1 cellular context compared by ENCODE assay signal in the genomic region with DNA sequence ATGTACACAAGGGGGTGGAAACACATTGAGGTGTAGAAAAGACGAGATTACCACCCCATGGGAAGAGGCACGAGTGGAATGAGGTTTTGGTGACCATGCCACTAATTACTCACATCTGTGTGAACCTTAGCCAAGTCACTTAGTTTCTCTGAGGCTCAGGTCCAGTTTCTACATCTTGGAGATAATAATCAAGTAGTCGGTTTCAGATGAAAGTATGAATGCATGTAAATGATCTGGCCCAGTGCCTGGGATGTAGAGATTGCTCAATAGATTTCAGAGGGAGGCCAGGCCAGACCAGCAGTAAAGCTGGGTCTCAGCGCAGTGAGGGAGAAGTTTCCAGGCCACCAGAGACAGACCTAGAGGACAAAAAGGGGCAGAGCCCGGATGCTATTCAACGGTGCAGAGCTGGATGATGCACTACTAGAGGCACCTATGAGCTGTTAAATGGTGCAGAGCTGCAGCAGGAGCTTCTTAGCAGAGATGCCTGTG.
TF ChIP-seq lines count a peak whose summit lies in the region.

No MANE protein-coding gene starts in this region.

TF ChIP-seq in HCT116, 20 proteins besides CTCF, POLR2A, EP300 and RAD21 (continued from another document):
- no peak for TF ChIP-seq REST (IDR thresholded peaks at IDR 0.05; ENCODE audit: low read depth)
- TF ChIP-seq, protein P1, sequence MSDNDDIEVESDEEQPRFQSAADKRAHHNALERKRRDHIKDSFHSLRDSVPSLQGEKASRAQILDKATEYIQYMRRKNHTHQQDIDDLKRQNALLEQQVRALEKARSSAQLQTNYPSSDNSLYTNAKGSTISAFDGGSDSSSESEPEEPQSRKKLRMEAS (IDR thresholded peaks at IDR 0.05): 0 out of 2 replicates have a peak, but pooled peaks have one; percentile 17
- no peak for TF ChIP-seq SRF (IDR thresholded peaks at IDR 0.05; ENCODE audit: low read depth)
- TF ChIP-seq FOSL1 (IDR thresholded peaks at IDR 0.05; ENCODE audit: low read depth): no peak
- TF ChIP-seq EZH2phosphoT487 (IDR thresholded peaks at IDR 0.05; ENCODE audit: borderline replicate concordance): no peak
- no peak for TF ChIP-seq ZNF274 (IDR thresholded peaks at IDR 0.05; ENCODE audit: low read depth, low read length)
- no peak for TF ChIP-seq ELF1 (IDR thresholded peaks at IDR 0.05; ENCODE audit: borderline replicate concordance, low read depth)
- TF ChIP-seq JUND (IDR thresholded peaks at IDR 0.05): 0 out of 2 replicates have a peak, but pooled peaks have one; percentile 21
- TF ChIP-seq CEBPB (IDR thresholded peaks at IDR 0.05; ENCODE audit: low read depth): peak; percentile 84
- TF ChIP-seq EZH2 (IDR thresholded peaks at IDR 0.05): no peak
- no peak for TF ChIP-seq YY1 (IDR thresholded peaks at IDR 0.05; ENCODE audit: extremely low read depth, insufficient replicate concordance, low read depth, low read length)
